ENCODE assay signal across 9 cellular contexts in the genomic region with DNA sequence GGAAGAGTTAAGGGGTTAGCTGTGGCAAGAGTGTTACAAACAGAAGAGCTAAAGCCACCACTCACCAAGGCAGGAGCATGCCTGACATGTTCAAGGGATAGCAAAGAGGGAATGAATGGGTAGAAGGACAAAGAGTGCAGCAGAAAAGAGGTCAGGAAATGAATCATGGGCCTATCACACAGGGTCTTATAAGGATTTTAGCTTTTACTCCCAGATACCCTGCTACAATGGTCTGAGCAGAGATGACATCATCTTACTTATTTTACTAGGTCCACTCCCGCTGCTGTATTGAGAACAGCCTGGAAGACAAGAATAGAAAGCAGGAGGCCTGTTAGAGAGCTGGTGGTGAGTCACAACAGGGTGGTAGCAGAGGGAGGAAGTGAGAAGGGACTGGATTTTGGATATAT. TPM values are rescaled to one million over a fixed set of nuclear protein-coding genes. Genes with fewer than 3 reads are reported as not detected.
A peak's percentile ranks its signal among the peaks of the same experiment; 100 is the strongest.
DNase-seq lines count a peak whose midpoint lies in the region; ATAC-seq and TF ChIP-seq lines count a peak whose summit lies in the region.
"Had no signal": no experiment of that assay in that cellular context is flagged by ENCODE, and none has a peak within 500 bp of the region (broad histone marks: within the 10 kb centered on the region; RNA-seq: fewer than 3 reads in every experiment).

No MANE protein-coding gene starts in this region.

- DNase-seq in AG20443 (ENCODE audit: low spot score): peak; percentile 85
- peak; percentile 32 to 88 for DNase-seq in cardiac muscle cell (ENCODE audit: low read depth in 1 of 2, low spot score in 1 of 2)
- no peak for DNase-seq in DMS 273 (lab: John Stamatoyannopoulos, UW; ENCODE audit: unreplicated experiment)
- DNase-seq in D341Med (ENCODE audit: low spot score): no peak

- ATAC-seq in GM19025 (IDR thresholded peaks at IDR 0.05; ENCODE audit: low read depth, unreplicated experiment) (peak; percentile 91), HG03139 (IDR thresholded peaks at IDR 0.05; ENCODE audit: unreplicated experiment) (peak; percentile 87), SK-N-SH treated with all-trans-retinoic acid at 6 μM for 48 hours (peak; percentile 100)
- ATAC-seq in stimulated activated memory B cell treated with anti-CD40 and anti-IgM and Interleukin-4, amounts not matched to agents 10 μg/mL and 1 μg/mL and 100 μg/mL, for 72 hours: peak; percentile 71

- no peaks in the 10 kb centered on the region for H3K9me3 ChIP-seq in cardiac muscle cell (ENCODE audit: low read depth)

- no peaks in the 10 kb centered on the region for H3K9me3 Mint-ChIP-seq in stimulated activated memory B cell treated with anti-CD40 and anti-IgM and Interleukin-4, amounts not matched to agents 10 μg/mL and 1 μg/mL and 100 μg/mL, for 72 hours

- H3K27me3 ChIP-seq in cardiac muscle cell: no peaks in the 10 kb centered on the region

- H3K4me1 ChIP-seq in cardiac muscle cell (ENCODE audit: low read depth): peaks cover 6% of the 10 kb centered on the region

- H3K36me3 ChIP-seq in cardiac muscle cell: peaks cover 35% of the 10 kb centered on the region

- peak overlapping the region; percentile 10 for H3K27ac ChIP-seq in cardiac muscle cell
- H3K27ac ChIP-seq: HL-60 had no signal

- no peak overlapping the region for H3K4me3 Mint-ChIP-seq in stimulated activated memory B cell treated with anti-CD40 and anti-IgM and Interleukin-4, amounts not matched to agents 10 μg/mL and 1 μg/mL and 100 μg/mL, for 72 hours

- H3K27ac Mint-ChIP-seq in stimulated activated memory B cell treated with anti-CD40 and anti-IgM and Interleukin-4, amounts not matched to agents 10 μg/mL and 1 μg/mL and 100 μg/mL, for 72 hours: peak overlapping the region; percentile 10

- no peaks in the 10 kb centered on the region for H3K27me3 Mint-ChIP-seq in stimulated activated memory B cell treated with anti-CD40 and anti-IgM and Interleukin-4, amounts not matched to agents 10 μg/mL and 1 μg/mL and 100 μg/mL, for 72 hours

- H3K36me3 Mint-ChIP-seq in stimulated activated memory B cell treated with anti-CD40 and anti-IgM and Interleukin-4, amounts not matched to agents 10 μg/mL and 1 μg/mL and 100 μg/mL, for 72 hours: peaks cover 10% of the 10 kb centered on the region

- no peak for TF ChIP-seq CTCF in cardiac muscle cell (IDR thresholded peaks at IDR 0.05; ENCODE audit: low read depth, low read length)

- no peak overlapping the region for H3K4me3 ChIP-seq in cardiac muscle cell

- peaks cover 8% of the 10 kb centered on the region for H3K4me1 Mint-ChIP-seq in stimulated activated memory B cell treated with anti-CD40 and anti-IgM and Interleukin-4, amounts not matched to agents 10 μg/mL and 1 μg/mL and 100 μg/mL, for 72 hours

TF ChIP-seq in SK-N-SH treated with all-trans-retinoic acid at 6 μM for 48 hours, 23 proteins besides CTCF, POLR2A, EP300 and RAD21:
- TF ChIP-seq TOX (CRISPR knock-in tag; IDR thresholded peaks at IDR 0.05; ENCODE audit: borderline replicate concordance): no peak
- 0 out of 2 replicates have a peak, but pooled peaks have one; percentile 50 for TF ChIP-seq CSDC2 (CRISPR knock-in tag; IDR thresholded peaks at IDR 0.05)

RNA-seq across cellular contexts. Expression of a gene that starts 9.8 kb away (rescaled TPM):
- 7.5 and 11.6 TPM in 2 replicates for total RNA-seq in cardiac muscle cell
- 6.6 and 13.2 TPM in 2 replicates for polyA plus RNA-seq in cardiac muscle cell

Comparison
In these comparisons a context has a peak if more than half of its experiments do, and no peak if none do; other contexts are left out.
1. DNase-seq: peak in AG20443 (single experiment) and cardiac muscle cell (2 of 2); none in DMS 273 (single experiment) and D341Med (single experiment).
2. Peak in every context shown above with its lines, with median percentiles within 50 percentile points of each other: ATAC-seq.